14 cellular contexts compared by ENCODE assay signal in genomic region chr17:73991260-73991659, GRCh38.
"Had no signal": no experiment of that assay in that cellular context is flagged by ENCODE, and none has a peak within 500 bp of the region (broad histone marks: within the 10 kb centered on the region; RNA-seq: fewer than 3 reads in every experiment).

No MANE protein-coding gene starts in this region.

- DNase-seq: activated CD4-positive, alpha-beta T cell treated with anti-CD3 and anti-CD28 coated beads, Interleukin-2, amount 50 U/mL, for 4 hours; activated CD4-positive, CD25-positive, alpha-beta regulatory T cell treated with anti-CD3 and anti-CD28 coated beads, Interleukin-2, amount 50 U/mL, for 72 hours; activated effector memory CD4-positive, alpha-beta T cell treated with Interleukin-2 at 50 U/mL for 16 hours; activated T-cell treated with anti-CD3 and anti-CD28 coated beads, Interleukin-2, amount 50 U/mL, for 1 hour; amygdala; brain microvascular endothelial cell; effector memory CD8-positive, alpha-beta T cell; midbrain; retina; stimulated activated CD4-positive, alpha-beta T cell treated with anti-CD3 and anti-CD28 coated beads, Interleukin-4, amount 100 ng/mL, for 4 hours; stomach had no signal

- H3K36me3 ChIP-seq: brain microvascular endothelial cell, gastroesophageal sphincter, stomach, thoracic aorta had no signal

- H3K9me3 ChIP-seq: gastroesophageal sphincter, stomach, thoracic aorta had no signal

- H3K27me3 ChIP-seq: brain microvascular endothelial cell had no signal

- H3K27ac ChIP-seq: brain microvascular endothelial cell, gastroesophageal sphincter, parathyroid adenoma, stomach, thoracic aorta had no signal

- H3K4me1 ChIP-seq: gastroesophageal sphincter, parathyroid adenoma, stomach had no signal

- ATAC-seq: effector memory CD8-positive, alpha-beta T cell; gastroesophageal sphincter had no signal

- H3K4me3 ChIP-seq: gastroesophageal sphincter, stomach, thoracic aorta had no signal
